Comparison of ENCODE assay signal across 22 cellular contexts in genomic region chr12:115949675-115950074, GRCh38.
"Had no signal": no experiment of that assay in that cellular context is flagged by ENCODE, and none has a peak within 500 bp of the region (broad histone marks: within the 10 kb centered on the region; RNA-seq: fewer than 3 reads in every experiment).

No MANE protein-coding gene starts in this region.

- H3K4me3 Mint-ChIP-seq: naive thymus-derived CD8-positive, alpha-beta T cell had no signal

- H3K9me3 ChIP-seq: mucosa of descending colon, neutrophil, spleen, stomach, thoracic aorta had no signal

- H3K4me1 ChIP-seq: spleen, stomach had no signal

- H3K4me3 ChIP-seq: hepatocyte, mucosa of descending colon, spleen, stomach, thoracic aorta had no signal

- ATAC-seq: left colon; mucosa of descending colon; naive thymus-derived CD8-positive, alpha-beta T cell; sciatic nerve had no signal

- DNase-seq: dermis blood vessel endothelial cell; erythroblast; foreskin melanocyte; head of caudate nucleus; kidney; left colon; mucosa of descending colon; naive thymus-derived CD8-positive, alpha-beta T cell; spleen; stimulated activated CD4-positive, alpha-beta T cell treated with anti-CD3 and anti-CD28 coated beads, Interleukin-15, amount 100 ng/mL, for 24 hours; stimulated activated CD4-positive, alpha-beta T cell treated with anti-CD3 and anti-CD28 coated beads, Interleukin-1b, Interleukin-23, amount 100 ng/mL, for 48 hours; stimulated activated CD4-positive, alpha-beta T cell treated with anti-CD3 and anti-CD28 coated beads, Interleukin-4, amount 100 ng/mL, for 24 hours; stimulated activated naive CD4-positive, alpha-beta T cell; stomach; substantia nigra; trophoblast cell had no signal

- FAIRE-seq: colon, endothelial cell of umbilical vein, kidney had no signal

- H3K4me1 Mint-ChIP-seq: naive thymus-derived CD8-positive, alpha-beta T cell had no signal

- H3K27me3 Mint-ChIP-seq: naive thymus-derived CD8-positive, alpha-beta T cell had no signal

- H3K27me3 ChIP-seq: hepatocyte, neutrophil, spleen, stomach had no signal
